Comparison of ENCODE assay signal across 12 cellular contexts in the genomic region with DNA sequence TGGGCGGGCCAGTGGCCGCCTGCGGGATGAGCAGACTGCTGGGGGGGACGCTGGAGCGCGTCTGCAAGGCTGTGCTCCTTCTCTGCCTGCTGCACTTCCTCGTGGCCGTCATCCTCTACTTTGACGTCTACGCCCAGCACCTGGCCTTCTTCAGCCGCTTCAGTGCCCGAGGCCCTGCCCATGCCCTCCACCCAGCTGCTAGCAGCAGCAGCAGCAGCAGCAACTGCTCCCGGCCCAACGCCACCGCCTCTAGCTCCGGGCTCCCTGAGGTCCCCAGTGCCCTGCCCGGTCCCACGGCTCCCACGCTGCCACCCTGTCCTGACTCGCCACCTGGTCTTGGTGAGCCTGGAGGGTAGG. TPM values are rescaled to one million over a fixed set of nuclear protein-coding genes. Genes with fewer than 3 reads are reported as not detected.
A peak's percentile ranks its signal among the peaks of the same experiment; 100 is the strongest.
DNase-seq lines count a peak whose midpoint lies in the region; ATAC-seq, FAIRE-seq and TF ChIP-seq lines count a peak whose summit lies in the region.
"Had no signal": no experiment of that assay in that cellular context is flagged by ENCODE, and none has a peak within 500 bp of the region (broad histone marks: within the 10 kb centered on the region; RNA-seq: fewer than 3 reads in every experiment).

No MANE protein-coding gene starts in this region.

- DNase-seq in Right ventricle myocardium superior (peak; percentile 36), left ventricle myocardium superior (no peak), RWPE2 (ENCODE audit: low spot score) (no peak), keratinocyte (ENCODE audit: low read depth, low spot score) (no peak), upper lobe of right lung (peak; percentile 64)

- H3K27me3 ChIP-seq in RWPE2 (ENCODE audit: insufficient read depth, poor library complexity, severe bottlenecking) (no peaks in the 10 kb centered on the region), keratinocyte (ENCODE audit: control insufficient read depth, extremely low read depth, insufficient read depth, low read length) (no peaks in the 10 kb centered on the region), upper lobe of right lung (no peaks in the 10 kb centered on the region)
- H3K27me3 ChIP-seq: adrenal gland, upper lobe of left lung had no signal

- H3K4me1 ChIP-seq in RWPE2 (ENCODE audit: insufficient read depth, poor library complexity, severe bottlenecking) = peaks cover 10% of the 10 kb centered on the region
- H3K4me1 ChIP-seq in keratinocyte (ENCODE audit: control insufficient read depth, extremely low read depth, insufficient read depth, low read length) = peaks cover 39% of the 10 kb centered on the region
- H3K4me1 ChIP-seq in upper lobe of right lung = peaks cover 24% of the 10 kb centered on the region

- H2AFZ ChIP-seq in keratinocyte (ENCODE audit: control insufficient read depth, low read length) = no peak overlapping the region

- H4K20me1 ChIP-seq in keratinocyte (ENCODE audit: control insufficient read depth, extremely low read depth, insufficient read depth, low read length) = no peaks in the 10 kb centered on the region

- H3K4me2 ChIP-seq in keratinocyte (ENCODE audit: control insufficient read depth, extremely low read depth, insufficient read depth, low read depth, low read length) = peak overlapping the region; percentile 83

- H3K36me3 ChIP-seq in RWPE2 (ENCODE audit: low read depth) (peaks cover 57% of the 10 kb centered on the region), keratinocyte (ENCODE audit: control insufficient read depth in 2 of 2, extremely low read depth in 1 of 2, insufficient read depth in 2 of 2, low read length in 2 of 2) (peaks cover 35 to 45% of the 10 kb centered on the region in 2 experiments), upper lobe of right lung (peaks cover 23% of the 10 kb centered on the region)

- H3K4me3 ChIP-seq in RWPE2 (ENCODE audit: severe bottlenecking) (peak overlapping the region; percentile 66), keratinocyte (ENCODE audit: control insufficient read depth in 2 of 3, extremely low read depth in 1 of 3, insufficient read depth in 2 of 3, low read depth in 1 of 3, low read length in 3 of 3) (peak overlapping the region; percentile 46 to 74 (median 51)), upper lobe of right lung (no peak overlapping the region)
- H3K4me3 ChIP-seq: prostate gland, upper lobe of left lung had no signal

- no peaks in the 10 kb centered on the region for H3K9me1 ChIP-seq in keratinocyte (ENCODE audit: control insufficient read depth, extremely low read depth, insufficient read depth, low read length)

- dilution Hi-C loops in keratinocyte (cut with MboI; ENCODE audit: extremely low pct_ligation_motif_present, low sequenced_read_pairs) = no loop called here

- FAIRE-seq in keratinocyte (lab: Jason Lieb, UNC) = no peak

- intact Hi-C loops in Right ventricle myocardium superior (cut with DNase I) = no loop called here
- intact Hi-C loops in left ventricle myocardium superior (cut with micrococcal nuclease) = no loop called here
- intact Hi-C loops in upper lobe of right lung (cut with DNase I) = no loop called here

- TF ChIP-seq CTCF in RWPE2 (IDR thresholded peaks at IDR 0.05; ENCODE audit: poor library complexity, severe bottlenecking) (no peak), keratinocyte (optimal IDR thresholded peaks at IDR 0.05 in 1 of 3, IDR thresholded peaks at IDR 0.05 in 1 of 3, conservative IDR thresholded peaks at IDR 0.05 in 1 of 3; ENCODE audit: extremely low read depth in 1 of 3, insufficient read depth in 2 of 3, low read length in 3 of 3) (no peak), upper lobe of right lung (IDR thresholded peaks at IDR 0.05) (no peak)

- H3K27ac ChIP-seq in RWPE2 (ENCODE audit: poor library complexity, severe bottlenecking) = peak overlapping the region; percentile 91
- H3K27ac ChIP-seq in keratinocyte (ENCODE audit: control insufficient read depth, insufficient read depth, low read length) = peak overlapping the region; percentile 92
- H3K27ac ChIP-seq in upper lobe of right lung = no peak overlapping the region
- H3K27ac ChIP-seq: adrenal gland, HL-60, prostate gland had no signal

- peaks cover 59% of the 10 kb centered on the region for H3K79me2 ChIP-seq in keratinocyte (ENCODE audit: control insufficient read depth, insufficient read depth, low read length)

- H3K9me3 ChIP-seq in RWPE2 (ENCODE audit: severe bottlenecking) (no peaks in the 10 kb centered on the region), keratinocyte (ENCODE audit: control insufficient read depth, low read depth, low read length) (no peaks in the 10 kb centered on the region), upper lobe of right lung (no peaks in the 10 kb centered on the region)
- H3K9me3 ChIP-seq: adrenal gland, prostate gland, upper lobe of left lung had no signal

- H3K9ac ChIP-seq in keratinocyte (ENCODE audit: control insufficient read depth, extremely low read depth, insufficient read depth, low read length) = peak overlapping the region; percentile 94

- ATAC-seq in Right ventricle myocardium superior (ENCODE audit: poor library complexity) = no peak
- ATAC-seq in left ventricle myocardium superior = no peak
- ATAC-seq in RWPE2 (ENCODE audit: low read depth) = peak; percentile 38
- ATAC-seq in upper lobe of right lung = no peak
- ATAC-seq in HG03342 (IDR thresholded peaks at IDR 0.05; ENCODE audit: unreplicated experiment) = no peak
- no peak for ATAC-seq in GM18873 (IDR thresholded peaks at IDR 0.05; ENCODE audit: low FRiP score, unreplicated experiment)
- ATAC-seq in HG02759 (IDR thresholded peaks at IDR 0.05; ENCODE audit: unreplicated experiment) = no peak

RNA-seq across cellular contexts. Expression of gene B4GALT2, which starts 2.1 kb away (rescaled TPM):
- total RNA-seq in Right ventricle myocardium superior (34.3 TPM), left ventricle myocardium superior (35.6 TPM), upper lobe of right lung (23.8 TPM)
- polyA plus RNA-seq in keratinocyte = 39.6 to 60.7 TPM (median 50.4 TPM) in 3 replicates
- 10.2 TPM for polyA plus RNA-seq in keratinocyte (2011; ENCODE audit: low read depth)
- polyA plus RNA-seq in keratinocyte (2011; cell fraction: cytosol; rRNA removed) = 28.8 and 65.0 TPM in 2 replicates
- 25.2 and 34.4 TPM in 2 replicates for polyA plus RNA-seq in keratinocyte (2011; cell fraction: nucleus; rRNA removed)
- polyA plus RNA-seq in keratinocyte (2012; ENCODE audit: low replicate concordance) = 39.3 and 79.8 TPM in 2 replicates
- 43.2 to 116 TPM (median 55.0 TPM) in 3 replicates for polyA minus RNA-seq in keratinocyte
- 108 TPM for polyA minus RNA-seq in keratinocyte (2011; cell fraction: cytosol; rRNA and poly(A)+ RNA removed)
- 21.2 and 21.3 TPM in 2 replicates for polyA minus RNA-seq in keratinocyte (2011; cell fraction: nucleus; rRNA and poly(A)+ RNA removed)

RNA-seq across cellular contexts. Expression of gene ATP6V0B, which starts 6.4 kb away (rescaled TPM):
- total RNA-seq in Right ventricle myocardium superior (80.9 TPM), left ventricle myocardium superior (89.6 TPM), upper lobe of right lung (191 TPM)
- 195 to 325 TPM (median 233 TPM) in 3 replicates for polyA plus RNA-seq in keratinocyte
- 37.8 TPM for polyA plus RNA-seq in keratinocyte (2011; ENCODE audit: low read depth)
- 213 and 278 TPM in 2 replicates for polyA plus RNA-seq in keratinocyte (2011; cell fraction: cytosol; rRNA removed)
- 257 and 265 TPM in 2 replicates for polyA plus RNA-seq in keratinocyte (2011; cell fraction: nucleus; rRNA removed)
- polyA plus RNA-seq in keratinocyte (2012; ENCODE audit: low replicate concordance) = 176 and 266 TPM in 2 replicates
- polyA minus RNA-seq in keratinocyte = 176 to 259 TPM (median 180 TPM) in 3 replicates
- 211 TPM for polyA minus RNA-seq in keratinocyte (2011; cell fraction: cytosol; rRNA and poly(A)+ RNA removed)
- polyA minus RNA-seq in keratinocyte (2011; cell fraction: nucleus; rRNA and poly(A)+ RNA removed) = 69.2 and 72.5 TPM in 2 replicates

RNA-seq across cellular contexts. Expression of gene CCDC24, which starts 10.3 kb away (rescaled TPM):
- 0.86 TPM for total RNA-seq in Right ventricle myocardium superior
- 1.0 TPM for total RNA-seq in left ventricle myocardium superior
- polyA plus RNA-seq in keratinocyte = 5.2 to 6.2 TPM (median 5.2 TPM) in 3 replicates
- 2.0 TPM for polyA plus RNA-seq in keratinocyte (2011; ENCODE audit: low read depth)
- polyA plus RNA-seq in keratinocyte (2011; cell fraction: cytosol; rRNA removed) = 3.0 and 7.9 TPM in 2 replicates
- 13.4 and 19.2 TPM in 2 replicates for polyA plus RNA-seq in keratinocyte (2011; cell fraction: nucleus; rRNA removed)
- 2.3 and 9.6 TPM in 2 replicates for polyA plus RNA-seq in keratinocyte (2012; ENCODE audit: low replicate concordance)
- polyA minus RNA-seq in keratinocyte = 1.4 to 3.9 TPM (median 2.9 TPM) in 3 replicates
- polyA minus RNA-seq in keratinocyte (2011; cell fraction: cytosol; rRNA and poly(A)+ RNA removed) = 7.5 TPM
- 4.0 and 4.2 TPM in 2 replicates for polyA minus RNA-seq in keratinocyte (2011; cell fraction: nucleus; rRNA and poly(A)+ RNA removed)
- 5.3 TPM for total RNA-seq in upper lobe of right lung

RNA-seq across cellular contexts. Expression of gene DPH2, which starts 11.3 kb away (rescaled TPM):
- total RNA-seq in Right ventricle myocardium superior (16.2 TPM), left ventricle myocardium superior (13.3 TPM), upper lobe of right lung (18.8 TPM)
- polyA plus RNA-seq in keratinocyte = 30.3 to 35.1 TPM (median 33.5 TPM) in 3 replicates
- polyA plus RNA-seq in keratinocyte (2011; ENCODE audit: low read depth) = 20.3 TPM
- 20.0 and 29.5 TPM in 2 replicates for polyA plus RNA-seq in keratinocyte (2011; cell fraction: cytosol; rRNA removed)
- 72.0 and 76.9 TPM in 2 replicates for polyA plus RNA-seq in keratinocyte (2011; cell fraction: nucleus; rRNA removed)
- polyA plus RNA-seq in keratinocyte (2012; ENCODE audit: low replicate concordance) = 25.8 and 25.9 TPM in 2 replicates
- 29.9 to 66.6 TPM (median 33.9 TPM) in 3 replicates for polyA minus RNA-seq in keratinocyte
- polyA minus RNA-seq in keratinocyte (2011; cell fraction: cytosol; rRNA and poly(A)+ RNA removed) = 35.1 TPM
- 19.2 and 21.3 TPM in 2 replicates for polyA minus RNA-seq in keratinocyte (2011; cell fraction: nucleus; rRNA and poly(A)+ RNA removed)

RNA-seq across cellular contexts. Expression of gene IPO13, which starts 34.4 kb away (rescaled TPM):
- total RNA-seq in Right ventricle myocardium superior (58.8 TPM), left ventricle myocardium superior (60.0 TPM), upper lobe of right lung (24.9 TPM)
- 20.7 to 40.0 TPM (median 35.7 TPM) in 3 replicates for polyA plus RNA-seq in keratinocyte
- 29.5 TPM for polyA plus RNA-seq in keratinocyte (2011; ENCODE audit: low read depth)
- 23.3 and 31.4 TPM in 2 replicates for polyA plus RNA-seq in keratinocyte (2011; cell fraction: cytosol; rRNA removed)
- 88.6 and 100 TPM in 2 replicates for polyA plus RNA-seq in keratinocyte (2011; cell fraction: nucleus; rRNA removed)
- 28.3 and 31.7 TPM in 2 replicates for polyA plus RNA-seq in keratinocyte (2012; ENCODE audit: low replicate concordance)
- 68.1 to 123 TPM (median 111 TPM) in 3 replicates for polyA minus RNA-seq in keratinocyte
- polyA minus RNA-seq in keratinocyte (2011; cell fraction: cytosol; rRNA and poly(A)+ RNA removed) = 58.1 TPM
- 46.1 and 57.6 TPM in 2 replicates for polyA minus RNA-seq in keratinocyte (2011; cell fraction: nucleus; rRNA and poly(A)+ RNA removed)

Comparison
In these comparisons a context has a peak if more than half of its experiments do, and no peak if none do; other contexts are left out.
1. DNase-seq: peak in Right ventricle myocardium superior (single experiment) and upper lobe of right lung (single experiment); none in left ventricle myocardium superior (single experiment), RWPE2 (single experiment) and keratinocyte (single experiment).